Comparison of ENCODE assay signal across 15 cellular contexts in the genomic region with DNA sequence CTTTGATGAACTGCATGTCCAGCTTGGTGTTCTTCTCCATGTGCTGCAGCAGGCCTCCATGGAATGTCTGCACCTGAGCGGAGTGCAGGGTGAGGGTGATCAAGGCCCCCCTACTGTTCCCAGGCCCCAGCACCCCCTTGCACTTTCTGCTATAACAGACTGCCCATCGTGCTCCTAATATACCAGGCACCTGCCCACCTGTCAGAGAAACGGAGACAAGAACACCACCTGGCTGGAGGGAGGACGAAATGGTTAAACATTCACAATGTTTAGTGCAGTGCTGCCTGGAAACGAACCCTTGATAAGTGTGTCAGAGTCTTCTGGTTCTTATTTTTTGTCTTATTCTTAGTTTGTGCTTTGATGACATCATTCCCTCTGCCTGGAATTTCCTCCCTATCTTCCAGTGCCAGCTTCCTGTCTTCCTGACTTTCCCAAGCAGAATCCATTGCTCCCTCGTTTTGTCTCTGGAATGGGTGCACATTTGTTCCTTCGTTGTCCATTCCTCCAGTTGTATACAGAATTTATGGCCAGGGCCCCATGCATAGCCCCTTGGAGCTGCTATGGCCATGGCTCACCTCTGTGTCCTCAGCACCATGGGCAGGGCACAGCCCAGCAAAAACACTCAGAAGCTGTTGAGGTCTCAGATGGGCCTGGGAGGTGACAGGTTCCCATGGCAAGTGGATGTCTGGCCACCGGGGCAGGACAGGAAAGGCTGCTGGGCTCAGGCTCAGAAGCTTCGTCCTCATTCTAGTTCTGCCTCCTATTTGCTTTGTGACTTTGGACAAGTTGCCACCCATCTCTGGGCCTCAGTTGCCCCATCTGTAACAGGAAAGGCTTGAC. TPM values are rescaled to one million over a fixed set of nuclear protein-coding genes. Genes with fewer than 3 reads are reported as not detected.
DNase-seq lines count a peak whose midpoint lies in the region; ATAC-seq, FAIRE-seq and TF ChIP-seq lines count a peak whose summit lies in the region.
"Had no signal": no experiment of that assay in that cellular context is flagged by ENCODE, and none has a peak within 500 bp of the region (broad histone marks: within the 10 kb centered on the region; RNA-seq: fewer than 3 reads in every experiment).

No MANE protein-coding gene starts in this region.

- H3K27ac ChIP-seq in pancreas (no peak overlapping the region), PC-9 (no peak overlapping the region)
- H3K27ac ChIP-seq: gastroesophageal sphincter, SJSA1 had no signal

- H3K9me3 ChIP-seq in pancreas (no peaks in the 10 kb centered on the region), PC-9 (ENCODE audit: insufficient read depth, low read depth) (no peaks in the 10 kb centered on the region)
- H3K9me3 ChIP-seq: gastroesophageal sphincter, SJSA1 had no signal

- H3K4me3 ChIP-seq in pancreas (no peak overlapping the region), PC-9 (no peak overlapping the region)
- H3K4me3 ChIP-seq: gastroesophageal sphincter, SJSA1 had no signal

- FAIRE-seq in pancreas (lab: Jason Lieb, UNC), result no peak

- H3K4me1 ChIP-seq in pancreas, result no peaks in the 10 kb centered on the region
- no peaks in the 10 kb centered on the region for H3K4me1 ChIP-seq in PC-9 (replicated peaks; ENCODE audit: insufficient read depth)

- no peak overlapping the region for H3K4me2 ChIP-seq in PC-9

- H3K27me3 ChIP-seq in pancreas (no peaks in the 10 kb centered on the region), PC-9 (ENCODE audit: insufficient read depth, low read depth) (no peaks in the 10 kb centered on the region)
- H3K27me3 ChIP-seq: gastroesophageal sphincter, SJSA1 had no signal

- intact Hi-C loops in pancreas (cut with DNase I), result no loop called here
- intact Hi-C loops in PC-9 (cut with micrococcal nuclease; ENCODE audit: unreplicated experiment), result no loop called here

- no peak overlapping the region for H2AFZ ChIP-seq in PC-9

- POLR2A ChIA-PET in PC-9 (lab: Charles Lee; ENCODE audit: unreplicated experiment), result no interaction called here

- WGBS in pancreas, 2 donors, result 53 to 56% methylated on average over 9 of the region's 9 CpGs

- no TSS peak for BruUV-seq in PC-9 (replicated peaks; lab: Mats Ljungman, UMichigan)

- TF ChIP-seq CTCF in pancreas (IDR thresholded peaks at IDR 0.05), result no peak
- TF ChIP-seq CTCF in PC-9 (conservative IDR thresholded peaks at IDR 0.05), result no peak

- no peaks in the 10 kb centered on the region for H3K36me3 ChIP-seq in pancreas
- no peaks in the 10 kb centered on the region for H3K36me3 ChIP-seq in PC-9 (ENCODE audit: low read depth)
- H3K36me3 ChIP-seq: gastroesophageal sphincter, SJSA1 had no signal

- CTCF ChIA-PET in PC-9 (lab: Charles Lee), result interaction anchor here (1.2 kb wide), 1 partner anchor 120 kb away, joined by 4 read pairs; no protein-coding TSS in a partner anchor

- peak in 3 of 4 donors; percentile 29 to 47 (median 45) for ATAC-seq in pancreas
- ATAC-seq: gastroesophageal sphincter had no signal

- DNase-seq in Daoy (ENCODE audit: low read depth), result peak; percentile 39
- DNase-seq in RKO (ENCODE audit: low spot score), result peak; percentile 24
- peak; percentile 40 for DNase-seq in glomerular visceral epithelial cell (ENCODE audit: extremely low spot score)
- peak in 1 of 6 donors; percentile 37 for DNase-seq in pancreas
- no peak for DNase-seq in stimulated activated CD4-positive, alpha-beta T cell treated with anti-CD3 and anti-CD28 coated beads, Interleukin-4, amount 100 ng/mL, for 4 hours
- no peak for DNase-seq in NCI-H526 treated with DMSO at 0.1 percent for 48 hours (lab: John Stamatoyannopoulos, UW)
- DNase-seq in PC-9, result no peak
- no peak for DNase-seq in stimulated activated CD4-positive, alpha-beta T cell treated with anti-CD3 and anti-CD28 coated beads, Interleukin-4, amount 100 ng/mL, for 1 hour
- DNase-seq: C1 segment of cervical spinal cord; NCI-H1436 treated with DMSO at 0.1 percent for 48 hours; NCI-H526; stimulated activated CD4-positive, alpha-beta T cell treated with anti-CD3 and anti-CD28 coated beads, Interleukin-2, amount 100 ng/mL, for 24 hours; stimulated activated naive CD4-positive, alpha-beta T cell had no signal

- no peaks in the 10 kb centered on the region for H3K9me2 ChIP-seq in PC-9 (ENCODE audit: insufficient read depth)

- H4K20me1 ChIP-seq in PC-9 (ENCODE audit: insufficient read depth), result no peaks in the 10 kb centered on the region

- H3K79me2 ChIP-seq in PC-9 (ENCODE audit: low read depth), result no peaks in the 10 kb centered on the region

- H3F3A ChIP-seq in PC-9 (ENCODE audit: insufficient read depth, low read depth), result 0 out of 2 replicates have a peak, but pooled peaks cover 10% of the 10 kb centered on the region

RNA-seq across cellular contexts. Expression of gene BAIAP2L2, which starts 11.9 kb away (rescaled TPM):
- 16.2 and 16.8 TPM in 2 replicates for total RNA-seq in Daoy (2014; rRNA removed; shearing (Covaris generic))
- 1 to 10 TPM in 2 of 6 donors, under 1 TPM in 4; 0.56 to 1.9 (median 0.95) TPM for total RNA-seq in pancreas
- polyA plus RNA-seq in pancreas, result 10 to 100 TPM in 1 of 2 donors, 1 to 10 TPM in 1; 3.6 to 13.8 TPM
- 7.1 and 9.7 TPM in 2 replicates for total RNA-seq in PC-9 (2021)
- total RNA-seq: SJSA1 had no signal

RNA-seq across cellular contexts. Expression of gene SLC16A8, which starts 14.6 kb away (rescaled TPM):
- total RNA-seq in Daoy (2014; rRNA removed; shearing (Covaris generic)), result not detected in 2 replicates
- total RNA-seq in pancreas, result under 1 TPM in 1 of 6 donors, not detected in 5; 0.06 TPM
- under 1 TPM; 0.05 to 0.57 TPM for polyA plus RNA-seq in pancreas
- total RNA-seq in PC-9 (2021), result not detected in 2 replicates
- total RNA-seq: gastroesophageal sphincter, SJSA1 had no signal

RNA-seq across cellular contexts. Expression of gene PICK1, which starts 41.4 kb away (rescaled TPM):
- 19.4 and 28.8 TPM in 2 replicates for total RNA-seq in Daoy (2014; rRNA removed; shearing (Covaris generic))
- total RNA-seq in pancreas (10 to 100 TPM; 12.5 to 25.8 (median 19.1) TPM), PC-9 (2021) (52.0 and 55.9 TPM in 2 replicates)
- polyA plus RNA-seq in pancreas, result 10 to 100 TPM; 49.7 to 55.0 TPM

Comparison
In these comparisons a context has a peak if more than half of its experiments do, and no peak if none do; other contexts are left out.
1. DNase-seq: peak in Daoy (single experiment), RKO (single experiment) and glomerular visceral epithelial cell (single experiment); none in stimulated activated CD4-positive, alpha-beta T cell treated with anti-CD3 and anti-CD28 coated beads, Interleukin-4, amount 100 ng/mL, for 4 hours (0 of 2), NCI-H526 treated with DMSO at 0.1 percent for 48 hours (single experiment), PC-9 (0 of 2) and stimulated activated CD4-positive, alpha-beta T cell treated with anti-CD3 and anti-CD28 coated beads, Interleukin-4, amount 100 ng/mL, for 1 hour (single experiment).